ENCODE assay signal across 9 cellular contexts in the genomic region with DNA sequence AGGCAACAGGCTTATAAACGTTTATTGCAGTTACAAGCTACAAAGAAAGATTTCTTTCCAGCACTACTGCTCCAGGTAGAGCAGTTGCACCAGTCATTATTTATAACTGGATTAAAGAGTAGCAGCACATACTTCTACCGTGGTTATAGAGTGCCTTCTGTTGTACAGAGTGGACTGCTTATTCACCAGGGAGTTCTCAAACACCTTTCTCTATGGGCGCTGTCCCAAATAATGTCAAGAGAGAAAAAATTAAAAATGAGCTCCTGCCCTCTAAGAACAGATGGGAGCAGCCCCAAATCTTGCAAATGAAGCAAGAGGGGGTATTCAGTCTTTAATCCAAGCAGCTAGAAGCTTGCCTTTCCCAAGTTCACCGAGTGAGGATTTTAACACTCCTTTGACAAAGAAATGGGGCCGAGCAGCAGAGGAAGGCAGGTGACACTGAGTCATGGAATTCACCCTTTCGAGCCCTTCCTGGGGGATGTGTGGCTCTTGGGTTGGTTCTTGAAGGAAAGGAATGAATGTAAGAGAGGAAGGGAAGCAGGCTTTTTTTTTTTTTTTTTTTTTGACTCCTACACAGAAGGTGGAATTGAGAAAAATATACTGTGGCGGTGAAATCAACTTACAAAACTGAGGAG.
DNase-seq lines count a peak whose midpoint lies in the region; ATAC-seq and TF ChIP-seq lines count a peak whose summit lies in the region.
"Had no signal": no experiment of that assay in that cellular context is flagged by ENCODE, and none has a peak within 500 bp of the region (broad histone marks: within the 10 kb centered on the region; RNA-seq: fewer than 3 reads in every experiment).

No MANE protein-coding gene starts in this region.

- peak; percentile 14 for DNase-seq in stimulated activated naive CD4-positive, alpha-beta T cell treated with Interleukin-2 at 50 U/mL for 16 hours (lab: John Stamatoyannopoulos, UW)
- no peak for DNase-seq in stimulated activated naive CD4-positive, alpha-beta T cell (lab: John Stamatoyannopoulos, UW)
- peak; percentile 38 to 57 for DNase-seq in NCI-H526 (lab: John Stamatoyannopoulos, UW)
- peak; percentile 42 to 66 for DNase-seq in foreskin keratinocyte
- DNase-seq in vagina (ENCODE audit: extremely low spot score in 2 of 2): no peak
- no peak for DNase-seq in HAP-1 (ENCODE audit: low spot score in 2 of 2)
- DNase-seq in hepatic stellate cell (ENCODE audit: low spot score): no peak
- DNase-seq in HPDE6-E6E7 (ENCODE audit: extremely low spot score): no peak
- DNase-seq: left ventricle myocardium superior had no signal

- H3K27me3 ChIP-seq in foreskin keratinocyte: no peaks in the 10 kb centered on the region
- no peaks in the 10 kb centered on the region for H3K27me3 ChIP-seq in vagina
- H3K27me3 ChIP-seq in HAP-1 (ENCODE audit: low read depth): peaks cover 7% of the 10 kb centered on the region

- TF ChIP-seq POLR2A in vagina (IDR thresholded peaks at IDR 0.05): no peak

- H3K9me3 ChIP-seq in vagina: no peaks in the 10 kb centered on the region
- H3K9me3 ChIP-seq in HAP-1: no peaks in the 10 kb centered on the region

- H3K4me1 ChIP-seq in foreskin keratinocyte: peaks cover 14% of the 10 kb centered on the region
- peaks cover 43% of the 10 kb centered on the region for H3K4me1 ChIP-seq in vagina
- H3K4me1 ChIP-seq in HAP-1: peaks cover 15% of the 10 kb centered on the region

- peak; percentile 81 for ATAC-seq in foreskin keratinocyte

- H3K36me3 ChIP-seq in vagina: no peaks in the 10 kb centered on the region
- H3K36me3 ChIP-seq in HAP-1 (replicated peaks): no peaks in the 10 kb centered on the region

- intact Hi-C loops in vagina (cut with DNase I): no loop called here

- H3K27ac ChIP-seq in foreskin keratinocyte (peak overlapping the region; percentile 85), vagina (peak overlapping the region; percentile 46)

- in situ Hi-C loops in HAP-1 (cut with MboI; ENCODE audit: low sequenced_read_pairs): no loop called here

- TF ChIP-seq CTCF in foreskin keratinocyte (conservative IDR thresholded peaks at IDR 0.05): peak; percentile 19
- no peak for TF ChIP-seq CTCF in vagina (IDR thresholded peaks at IDR 0.05)

- no peak overlapping the region for H3K4me3 ChIP-seq in vagina
- H3K4me3 ChIP-seq in HAP-1: no peak overlapping the region

Comparison
In these comparisons a context has a peak if more than half of its experiments do, and no peak if none do; other contexts are left out.
1. DNase-seq: peak in stimulated activated naive CD4-positive, alpha-beta T cell treated with Interleukin-2 at 50 U/mL for 16 hours (single experiment), NCI-H526 (2 of 2) and foreskin keratinocyte (2 of 2); none in stimulated activated naive CD4-positive, alpha-beta T cell (0 of 6), vagina (0 of 2), HAP-1 (0 of 2), hepatic stellate cell (single experiment) and HPDE6-E6E7 (single experiment).